Comparison of ENCODE assay signal across 16 cellular contexts in genomic region chr6:11968241-11968806, GRCh38. TPM values are rescaled to one million over a fixed set of nuclear protein-coding genes. Genes with fewer than 3 reads are reported as not detected.
DNase-seq lines count a peak whose midpoint lies in the region; ATAC-seq and TF ChIP-seq lines count a peak whose summit lies in the region.
"Had no signal": no experiment of that assay in that cellular context is flagged by ENCODE, and none has a peak within 500 bp of the region (broad histone marks: within the 10 kb centered on the region; RNA-seq: fewer than 3 reads in every experiment).

No MANE protein-coding gene starts in this region.

- H3K4me1 Mint-ChIP-seq in activated naive CD8-positive, alpha-beta T cell treated with anti-CD3 and anti-CD28 coated beads, Interleukin-2, amount 50 U/mL, for 24 hours = peaks cover 7% of the 10 kb centered on the region
- H3K4me1 Mint-ChIP-seq in activated naive CD8-positive, alpha-beta T cell treated with anti-CD3 and anti-CD28 coated beads for 36 hours = peaks cover 6% of the 10 kb centered on the region
- H3K4me1 Mint-ChIP-seq in activated CD8-positive, alpha-beta memory T cell treated with anti-CD3 and anti-CD28 coated beads, Interleukin-2, amount 10 ng/mL, durations not matched to agents 7 days and 5 days = no peaks in the 10 kb centered on the region

- H3K36me3 Mint-ChIP-seq in activated naive CD8-positive, alpha-beta T cell treated with anti-CD3 and anti-CD28 coated beads, Interleukin-2, amount 50 U/mL, for 24 hours (ENCODE audit: low read depth) = no peaks in the 10 kb centered on the region
- H3K36me3 Mint-ChIP-seq in activated naive CD8-positive, alpha-beta T cell treated with anti-CD3 and anti-CD28 coated beads for 36 hours = no peaks in the 10 kb centered on the region
- H3K36me3 Mint-ChIP-seq in activated CD8-positive, alpha-beta memory T cell treated with anti-CD3 and anti-CD28 coated beads, Interleukin-2, amount 10 ng/mL, durations not matched to agents 7 days and 5 days = no peaks in the 10 kb centered on the region

- DNase-seq in activated naive CD8-positive, alpha-beta T cell treated with anti-CD3 and anti-CD28 coated beads, Interleukin-2, amount 50 U/mL, for 24 hours = no peak
- no peak for DNase-seq in activated naive CD8-positive, alpha-beta T cell treated with anti-CD3 and anti-CD28 coated beads for 36 hours
- peak; percentile 48 for DNase-seq in OCI-M1 (lab: John Stamatoyannopoulos, UW)
- DNase-seq in suprapubic skin (ENCODE audit: low spot score in 2 of 2) = no peak
- DNase-seq in right lobe of liver = no peak
- no peak for DNase-seq in activated CD8-positive, alpha-beta memory T cell treated with anti-CD3 and anti-CD28 coated beads, Interleukin-2, amount 10 ng/mL, durations not matched to agents 7 days and 5 days
- no peak for DNase-seq in stimulated activated CD8-positive, alpha-beta memory T cell treated with anti-CD3 and anti-CD28 coated beads, Interleukin-4, amount 100 ng/mL, for 48 hours
- DNase-seq: 8988T, DMS153, dorsolateral prefrontal cortex, foreskin keratinocyte, NCI-H2029, nephron progenitor cell, Peyer's patch had no signal

- TF ChIP-seq EP300 in suprapubic skin (IDR thresholded peaks at IDR 0.05) = no peak

- H3K4me3 Mint-ChIP-seq in activated naive CD8-positive, alpha-beta T cell treated with anti-CD3 and anti-CD28 coated beads, Interleukin-2, amount 50 U/mL, for 24 hours = no peak overlapping the region
- no peak overlapping the region for H3K4me3 Mint-ChIP-seq in activated naive CD8-positive, alpha-beta T cell treated with anti-CD3 and anti-CD28 coated beads for 36 hours
- H3K4me3 Mint-ChIP-seq in activated CD8-positive, alpha-beta memory T cell treated with anti-CD3 and anti-CD28 coated beads, Interleukin-2, amount 10 ng/mL, durations not matched to agents 7 days and 5 days = no peak overlapping the region
- H3K4me3 Mint-ChIP-seq: nephron progenitor cell had no signal

- intact Hi-C loops in right lobe of liver (cut with DNase I) = no loop called here

- H3K36me3 ChIP-seq in suprapubic skin = no peaks in the 10 kb centered on the region
- no peaks in the 10 kb centered on the region for H3K36me3 ChIP-seq in right lobe of liver
- H3K36me3 ChIP-seq: adrenal gland, Peyer's patch had no signal

- H3K27me3 Mint-ChIP-seq in activated naive CD8-positive, alpha-beta T cell treated with anti-CD3 and anti-CD28 coated beads, Interleukin-2, amount 50 U/mL, for 24 hours = no peaks in the 10 kb centered on the region
- no peaks in the 10 kb centered on the region for H3K27me3 Mint-ChIP-seq in activated naive CD8-positive, alpha-beta T cell treated with anti-CD3 and anti-CD28 coated beads for 36 hours
- no peaks in the 10 kb centered on the region for H3K27me3 Mint-ChIP-seq in activated CD8-positive, alpha-beta memory T cell treated with anti-CD3 and anti-CD28 coated beads, Interleukin-2, amount 10 ng/mL, durations not matched to agents 7 days and 5 days

- no peak for TF ChIP-seq CTCF in suprapubic skin (IDR thresholded peaks at IDR 0.05)
- no peak for TF ChIP-seq CTCF in right lobe of liver (IDR thresholded peaks at IDR 0.05)

- H3K4me3 ChIP-seq in suprapubic skin = no peak overlapping the region
- no peak overlapping the region for H3K4me3 ChIP-seq in right lobe of liver
- H3K4me3 ChIP-seq: dorsolateral prefrontal cortex, Peyer's patch had no signal

- CTCF ChIA-PET in activated CD8-positive, alpha-beta memory T cell treated with anti-CD3 and anti-CD28 coated beads, Interleukin-2, amount 10 ng/mL, durations not matched to agents 7 days and 5 days (lab: Charles Lee) = no interaction called here

- H3K4me1 ChIP-seq in suprapubic skin (peaks cover 8% of the 10 kb centered on the region), right lobe of liver (peaks cover 0 to 3% (median 0%) of the 10 kb centered on the region in 4 donors)
- H3K4me1 ChIP-seq: foreskin keratinocyte, Peyer's patch had no signal

- H3K27ac ChIP-seq in suprapubic skin (peak overlapping the region; percentile 50), right lobe of liver (no peak overlapping the region)
- H3K27ac ChIP-seq: dorsolateral prefrontal cortex, foreskin keratinocyte had no signal

- no peak for TF ChIP-seq POLR2A in suprapubic skin (IDR thresholded peaks at IDR 0.05)
- TF ChIP-seq POLR2A in right lobe of liver (IDR thresholded peaks at IDR 0.05) = no peak

- no peaks in the 10 kb centered on the region for H3K27me3 ChIP-seq in suprapubic skin
- no peaks in the 10 kb centered on the region for H3K27me3 ChIP-seq in right lobe of liver
- H3K27me3 ChIP-seq: adrenal gland, dorsolateral prefrontal cortex, foreskin keratinocyte, Peyer's patch had no signal

- H3K9me3 ChIP-seq in suprapubic skin = no peaks in the 10 kb centered on the region
- H3K9me3 ChIP-seq in right lobe of liver = no peaks in the 10 kb centered on the region
- H3K9me3 ChIP-seq: adrenal gland, Peyer's patch had no signal

- 83% methylated on average over 3 of the region's 3 CpGs for WGBS in suprapubic skin
- 78% methylated on average over 3 of the region's 3 CpGs for WGBS in right lobe of liver (ENCODE audit: insufficient coverage, low coverage, low lambda C conversion rate, missing lambda C conversion rate)

- no peaks in the 10 kb centered on the region for H3K9me3 Mint-ChIP-seq in activated naive CD8-positive, alpha-beta T cell treated with anti-CD3 and anti-CD28 coated beads, Interleukin-2, amount 50 U/mL, for 24 hours
- no peaks in the 10 kb centered on the region for H3K9me3 Mint-ChIP-seq in activated naive CD8-positive, alpha-beta T cell treated with anti-CD3 and anti-CD28 coated beads for 36 hours
- no peaks in the 10 kb centered on the region for H3K9me3 Mint-ChIP-seq in activated CD8-positive, alpha-beta memory T cell treated with anti-CD3 and anti-CD28 coated beads, Interleukin-2, amount 10 ng/mL, durations not matched to agents 7 days and 5 days (ENCODE audit: low read depth)
- H3K9me3 Mint-ChIP-seq: nephron progenitor cell had no signal

- no peak overlapping the region for H3K27ac Mint-ChIP-seq in activated naive CD8-positive, alpha-beta T cell treated with anti-CD3 and anti-CD28 coated beads, Interleukin-2, amount 50 U/mL, for 24 hours
- H3K27ac Mint-ChIP-seq in activated naive CD8-positive, alpha-beta T cell treated with anti-CD3 and anti-CD28 coated beads for 36 hours = no peak overlapping the region
- no peak overlapping the region for H3K27ac Mint-ChIP-seq in activated CD8-positive, alpha-beta memory T cell treated with anti-CD3 and anti-CD28 coated beads, Interleukin-2, amount 10 ng/mL, durations not matched to agents 7 days and 5 days
- H3K27ac Mint-ChIP-seq: nephron progenitor cell had no signal

- peak; percentile 46 for ATAC-seq in activated naive CD8-positive, alpha-beta T cell treated with anti-CD3 and anti-CD28 coated beads, Interleukin-2, amount 50 U/mL, for 24 hours
- peak; percentile 57 for ATAC-seq in HG02840 (IDR thresholded peaks at IDR 0.05; ENCODE audit: low FRiP score, unreplicated experiment)
- ATAC-seq in right lobe of liver = no peak
- no peak for ATAC-seq in activated CD8-positive, alpha-beta memory T cell treated with anti-CD3 and anti-CD28 coated beads, Interleukin-2, amount 10 ng/mL, durations not matched to agents 7 days and 5 days
- ATAC-seq: foreskin keratinocyte had no signal

RNA-seq across cellular contexts. Expression of gene HIVEP1, which starts 43.8 kb away (rescaled TPM):
- total RNA-seq in activated naive CD8-positive, alpha-beta T cell treated with anti-CD3 and anti-CD28 coated beads for 36 hours = 10 to 100 TPM; 33.9 to 41.9 TPM
- total RNA-seq in suprapubic skin (10 to 100 TPM; 37.9 to 48.4 (median 43.9) TPM), right lobe of liver (10 to 100 TPM; 13.2 to 23.3 (median 17.8) TPM)
- 10 to 100 TPM; 31.1 to 42.0 TPM for total RNA-seq in activated CD8-positive, alpha-beta memory T cell treated with anti-CD3 and anti-CD28 coated beads, Interleukin-2, amount 10 ng/mL, durations not matched to agents 7 days and 5 days

Comparison
In these comparisons a context has a peak if more than half of its experiments do, and no peak if none do; other contexts are left out.
1. ATAC-seq: peak in activated naive CD8-positive, alpha-beta T cell treated with anti-CD3 and anti-CD28 coated beads, Interleukin-2, amount 50 U/mL, for 24 hours (single experiment) and HG02840 (single experiment); none in right lobe of liver (0 of 4) and activated CD8-positive, alpha-beta memory T cell treated with anti-CD3 and anti-CD28 coated beads, Interleukin-2, amount 10 ng/mL, durations not matched to agents 7 days and 5 days (single experiment).